16 cellular contexts compared by ENCODE assay signal in the genomic region with DNA sequence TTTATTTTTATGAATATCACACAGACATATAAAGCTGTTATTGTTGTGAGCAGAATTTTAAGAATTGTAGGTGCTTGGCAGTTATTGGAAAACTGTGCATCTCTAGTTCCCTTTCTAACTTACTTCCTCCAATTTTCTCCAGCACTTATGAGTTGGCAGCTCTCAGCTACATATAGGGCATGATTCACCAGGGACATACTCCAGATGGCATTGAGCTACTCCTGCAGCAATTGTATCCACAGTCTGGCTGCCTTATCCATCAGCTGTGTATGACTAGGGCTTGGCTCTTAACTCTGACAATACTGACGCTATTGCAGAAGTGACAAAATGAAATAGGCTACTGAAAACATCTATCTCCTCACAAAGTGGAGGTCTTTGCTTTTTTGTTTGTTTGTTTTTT.
DNase-seq lines count a peak whose midpoint lies in the region; TF ChIP-seq lines count a peak whose summit lies in the region.
"Had no signal": no experiment of that assay in that cellular context is flagged by ENCODE, and none has a peak within 500 bp of the region (broad histone marks: within the 10 kb centered on the region; RNA-seq: fewer than 3 reads in every experiment).

No MANE protein-coding gene starts in this region.

- no peak for TF ChIP-seq CTCF in RWPE1 (conservative IDR thresholded peaks at IDR 0.05; ENCODE audit: low read depth)

- no peak overlapping the region for H3K27ac ChIP-seq in RWPE1
- no peak overlapping the region for H3K27ac ChIP-seq in caudate nucleus (ENCODE audit: low read depth, low read length)
- H3K27ac ChIP-seq: upper lobe of right lung had no signal

- POLR2A ChIA-PET in RWPE1 (lab: Yijun Ruan, JAX; ENCODE audit: low non-redundant PET): no interaction called here

- peak; percentile 41 for DNase-seq in NCI-H345 (lab: John Stamatoyannopoulos, UW)
- no peak for DNase-seq in NCI-H345 treated with DMSO at 0.1 percent for 48 hours (lab: John Stamatoyannopoulos, UW; ENCODE audit: unreplicated experiment)
- peak; percentile 20 for DNase-seq in MG63
- peak; percentile 8 for DNase-seq in RWPE1 (ENCODE audit: low spot score)
- DNase-seq in kidney tubule cell (ENCODE audit: low spot score): peak; percentile 2
- DNase-seq in caudate nucleus (lab: John Stamatoyannopoulos, UW): no peak
- DNase-seq in cerebellar nuclear complex (lab: John Stamatoyannopoulos, UW): no peak
- no peak for DNase-seq in NCI-H128 (lab: John Stamatoyannopoulos, UW; ENCODE audit: unreplicated experiment)
- DNase-seq: activated CD8-positive, alpha-beta memory T cell treated with anti-CD3 and anti-CD28 coated beads, Interleukin-2, amount 50 U/mL, for 4 hours; activated gamma-delta T cell treated with Interleukin-2 at 50 U/mL for 16 hours; DMS79 treated with DMSO at 0.1 percent for 48 hours; midbrain; retina; stimulated activated naive CD4-positive, alpha-beta T cell; upper lobe of right lung had no signal

- H3K4me3 ChIP-seq in MG63: no peak overlapping the region
- H3K4me3 ChIP-seq: HAP-1, upper lobe of right lung had no signal

- H3K9me3 ChIP-seq in MG63: no peaks in the 10 kb centered on the region
- H3K9me3 ChIP-seq: HAP-1, upper lobe of right lung had no signal

- H3K36me3 ChIP-seq in MG63: no peaks in the 10 kb centered on the region
- H3K36me3 ChIP-seq: HAP-1, upper lobe of right lung had no signal

- CTCF ChIA-PET in RWPE1 (lab: Yijun Ruan, JAX): no interaction called here

- 0 out of 2 replicates have a peak, but pooled peaks cover 2% of the 10 kb centered on the region for H3K27me3 ChIP-seq in MG63
- H3K27me3 ChIP-seq: upper lobe of right lung had no signal

Comparison
In these comparisons a context has a peak if more than half of its experiments do, and no peak if none do; other contexts are left out.
1. DNase-seq: peak in NCI-H345 (single experiment), MG63 (single experiment), RWPE1 (single experiment) and kidney tubule cell (single experiment); none in NCI-H345 treated with DMSO at 0.1 percent for 48 hours (single experiment), caudate nucleus (0 of 61), cerebellar nuclear complex (0 of 2) and NCI-H128 (single experiment).